Comparison of ENCODE assay signal across 8 cellular contexts in genomic region chr1:175208773-175209492, GRCh38. TPM values are rescaled to one million over a fixed set of nuclear protein-coding genes. Genes with fewer than 3 reads are reported as not detected.
DNase-seq lines count a peak whose midpoint lies in the region; ATAC-seq and TF ChIP-seq lines count a peak whose summit lies in the region.

No MANE protein-coding gene starts in this region.

- peaks cover 54% of the 10 kb centered on the region for H3K4me1 Mint-ChIP-seq in activated CD4-positive, alpha-beta memory T cell treated with anti-CD3 and anti-CD28 coated beads, Interleukin-2, amount 10 ng/mL, durations not matched to agents 7 days and 5 days
- H3K4me1 Mint-ChIP-seq in stimulated activated effector memory CD8-positive, alpha-beta T cell treated with anti-CD3 and anti-CD28 coated beads, Interleukin-12 subunit alpha, Interleukin-12 subunit beta, amount 100 ng/mL, for 72 hours = peaks cover 58% of the 10 kb centered on the region

- H3K4me3 Mint-ChIP-seq in activated CD4-positive, alpha-beta memory T cell treated with anti-CD3 and anti-CD28 coated beads, Interleukin-2, amount 10 ng/mL, durations not matched to agents 7 days and 5 days = peak overlapping the region; percentile 74
- H3K4me3 Mint-ChIP-seq in stimulated activated effector memory CD8-positive, alpha-beta T cell treated with anti-CD3 and anti-CD28 coated beads, Interleukin-12 subunit alpha, Interleukin-12 subunit beta, amount 100 ng/mL, for 72 hours = peak overlapping the region; percentile 64

- peak overlapping the region; percentile 88 for H3K4me2 ChIP-seq in Loucy (ENCODE audit: low read depth, low read length, poor library complexity, severe bottlenecking)

- TF ChIP-seq CTCF in Loucy (conservative IDR thresholded peaks at IDR 0.05; ENCODE audit: low read length) (no peak), RWPE1 (conservative IDR thresholded peaks at IDR 0.05; ENCODE audit: low read depth) (no peak)

- CTCF ChIA-PET in activated CD4-positive, alpha-beta memory T cell treated with anti-CD3 and anti-CD28 coated beads, Interleukin-2, amount 10 ng/mL, durations not matched to agents 7 days and 5 days (lab: Charles Lee) = interaction anchor here (0.7 to 3.7 kb wide), 13 partner anchors 9 to 210 kb away, joined by 3 to 33 read pairs (median 5); no protein-coding TSS in a partner anchor
- CTCF ChIA-PET in RWPE1 (lab: Yijun Ruan, JAX) = no interaction called here

- no peaks in the 10 kb centered on the region for H3K36me3 ChIP-seq in Loucy (ENCODE audit: insufficient read depth, low read length)

- POLR2A ChIA-PET in activated CD4-positive, alpha-beta memory T cell treated with anti-CD3 and anti-CD28 coated beads, Interleukin-2, amount 10 ng/mL, durations not matched to agents 7 days and 5 days (lab: Charles Lee) = interaction anchor here (0.6 to 5.2 kb wide), 10 partner anchors 8 to 243 kb away, joined by 3 to 145 read pairs (median 4); partner anchors contain the start of genes CACYBP, KIAA0040 and MRPS14
- POLR2A ChIA-PET in RWPE1 (lab: Yijun Ruan, JAX; ENCODE audit: low non-redundant PET) = no interaction called here

- no peak overlapping the region for H3K27ac ChIP-seq in caudate nucleus (ENCODE audit: low read depth, low read length)
- H3K27ac ChIP-seq in RWPE1 = no peak overlapping the region

- H3K9me3 Mint-ChIP-seq in activated CD4-positive, alpha-beta memory T cell treated with anti-CD3 and anti-CD28 coated beads, Interleukin-2, amount 10 ng/mL, durations not matched to agents 7 days and 5 days = peaks cover 5% of the 10 kb centered on the region
- no peaks in the 10 kb centered on the region for H3K9me3 Mint-ChIP-seq in stimulated activated effector memory CD8-positive, alpha-beta T cell treated with anti-CD3 and anti-CD28 coated beads, Interleukin-12 subunit alpha, Interleukin-12 subunit beta, amount 100 ng/mL, for 72 hours

- H3K4me3 ChIP-seq in Loucy (ENCODE audit: low read length, poor library complexity, severe bottlenecking) = peak overlapping the region; percentile 70

- H3K36me3 Mint-ChIP-seq in activated CD4-positive, alpha-beta memory T cell treated with anti-CD3 and anti-CD28 coated beads, Interleukin-2, amount 10 ng/mL, durations not matched to agents 7 days and 5 days (ENCODE audit: low read depth) = peaks cover 7% of the 10 kb centered on the region
- peaks cover 5% of the 10 kb centered on the region for H3K36me3 Mint-ChIP-seq in stimulated activated effector memory CD8-positive, alpha-beta T cell treated with anti-CD3 and anti-CD28 coated beads, Interleukin-12 subunit alpha, Interleukin-12 subunit beta, amount 100 ng/mL, for 72 hours

- no peaks in the 10 kb centered on the region for H3K27me3 Mint-ChIP-seq in activated CD4-positive, alpha-beta memory T cell treated with anti-CD3 and anti-CD28 coated beads, Interleukin-2, amount 10 ng/mL, durations not matched to agents 7 days and 5 days

- H3K4me1 ChIP-seq in Loucy (ENCODE audit: insufficient read depth, low read length, poor library complexity, severe bottlenecking) = peaks cover 59% of the 10 kb centered on the region

- no peaks in the 10 kb centered on the region for H3K27me3 ChIP-seq in Loucy (ENCODE audit: insufficient read depth, low read length, poor library complexity, severe bottlenecking)

- peaks cover 16% of the 10 kb centered on the region for H3F3A ChIP-seq in Loucy (ENCODE audit: low read depth)

- peak overlapping the region; percentile 99 for H3K27ac Mint-ChIP-seq in activated CD4-positive, alpha-beta memory T cell treated with anti-CD3 and anti-CD28 coated beads, Interleukin-2, amount 10 ng/mL, durations not matched to agents 7 days and 5 days
- peak overlapping the region; percentile 91 for H3K27ac Mint-ChIP-seq in stimulated activated effector memory CD8-positive, alpha-beta T cell treated with anti-CD3 and anti-CD28 coated beads, Interleukin-12 subunit alpha, Interleukin-12 subunit beta, amount 100 ng/mL, for 72 hours

- peak; percentile 74 for DNase-seq in activated CD4-positive, alpha-beta memory T cell treated with anti-CD3 and anti-CD28 coated beads, Interleukin-2, amount 10 ng/mL, durations not matched to agents 7 days and 5 days
- peak in 1 of 2 donors; percentile 64 for DNase-seq in stimulated activated effector memory CD8-positive, alpha-beta T cell treated with anti-CD3 and anti-CD28 coated beads, Interleukin-12 subunit alpha, Interleukin-12 subunit beta, amount 100 ng/mL, for 72 hours (ENCODE audit: low spot score in 2 of 2)
- DNase-seq in caudate nucleus (lab: John Stamatoyannopoulos, UW) (no peak), RWPE1 (ENCODE audit: low spot score) (no peak), kidney glomerular epithelial cell (lab: John Stamatoyannopoulos, UW) (no peak)

- no peaks in the 10 kb centered on the region for H3K79me2 ChIP-seq in Loucy (ENCODE audit: insufficient read depth, low read length)

- H3K9ac ChIP-seq in Loucy (ENCODE audit: low read depth, low read length, poor library complexity, severe bottlenecking) = peak overlapping the region; percentile 70

- ATAC-seq in GM18519 (IDR thresholded peaks at IDR 0.05; ENCODE audit: low FRiP score, unreplicated experiment) (peak; percentile 51), GM21723 (IDR thresholded peaks at IDR 0.05; ENCODE audit: unreplicated experiment) (peak; percentile 87)
- ATAC-seq in stimulated activated effector memory CD8-positive, alpha-beta T cell treated with anti-CD3 and anti-CD28 coated beads, Interleukin-12 subunit alpha, Interleukin-12 subunit beta, amount 100 ng/mL, for 72 hours = peak; percentile 72

- H4K20me1 ChIP-seq in Loucy (ENCODE audit: insufficient read depth, low read length, poor library complexity, severe bottlenecking) = no peaks in the 10 kb centered on the region

- peak overlapping the region; percentile 6; the same call in 1 of the 2 replicates for H2AFZ ChIP-seq in Loucy (ENCODE audit: low read length)

- H3K9me2 ChIP-seq in Loucy (replicated peaks; ENCODE audit: low read depth, low read length) = no peaks in the 10 kb centered on the region

- no peaks in the 10 kb centered on the region for H3K9me3 ChIP-seq in Loucy (ENCODE audit: insufficient read depth, low read depth, low read length)

RNA-seq across cellular contexts. Expression of gene KIAA0040, which starts 16.4 kb away (rescaled TPM):
- 10 to 100 TPM; 79.4 to 80.2 TPM for total RNA-seq in activated CD4-positive, alpha-beta memory T cell treated with anti-CD3 and anti-CD28 coated beads, Interleukin-2, amount 10 ng/mL, durations not matched to agents 7 days and 5 days
